ENCODE assay signal across 1 cellular context in the genomic region with DNA sequence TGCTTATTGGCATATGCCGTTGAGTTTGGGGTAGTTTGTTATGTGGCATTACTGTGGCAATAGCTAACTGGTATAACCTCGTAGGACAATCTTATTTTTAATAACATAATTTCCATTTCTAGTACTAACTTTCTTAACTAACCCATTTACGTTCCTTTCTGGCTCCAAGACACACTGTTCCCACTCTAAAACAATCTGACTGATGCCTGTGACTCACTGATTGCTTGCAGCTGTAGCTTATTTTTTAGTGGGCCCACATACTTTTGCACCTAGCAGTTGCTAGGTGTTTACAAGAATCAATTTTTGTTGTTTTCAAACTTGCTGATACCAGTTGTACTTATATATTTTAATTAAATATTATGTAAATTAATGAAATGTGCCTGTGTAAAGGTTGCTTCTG.
TF ChIP-seq lines count a peak whose summit lies in the region.

No MANE protein-coding gene starts in this region.

TF ChIP-seq in WTC11, 78 proteins besides CTCF, POLR2A, EP300 and RAD21 (continued from another document):
- TF ChIP-seq, protein P1, sequence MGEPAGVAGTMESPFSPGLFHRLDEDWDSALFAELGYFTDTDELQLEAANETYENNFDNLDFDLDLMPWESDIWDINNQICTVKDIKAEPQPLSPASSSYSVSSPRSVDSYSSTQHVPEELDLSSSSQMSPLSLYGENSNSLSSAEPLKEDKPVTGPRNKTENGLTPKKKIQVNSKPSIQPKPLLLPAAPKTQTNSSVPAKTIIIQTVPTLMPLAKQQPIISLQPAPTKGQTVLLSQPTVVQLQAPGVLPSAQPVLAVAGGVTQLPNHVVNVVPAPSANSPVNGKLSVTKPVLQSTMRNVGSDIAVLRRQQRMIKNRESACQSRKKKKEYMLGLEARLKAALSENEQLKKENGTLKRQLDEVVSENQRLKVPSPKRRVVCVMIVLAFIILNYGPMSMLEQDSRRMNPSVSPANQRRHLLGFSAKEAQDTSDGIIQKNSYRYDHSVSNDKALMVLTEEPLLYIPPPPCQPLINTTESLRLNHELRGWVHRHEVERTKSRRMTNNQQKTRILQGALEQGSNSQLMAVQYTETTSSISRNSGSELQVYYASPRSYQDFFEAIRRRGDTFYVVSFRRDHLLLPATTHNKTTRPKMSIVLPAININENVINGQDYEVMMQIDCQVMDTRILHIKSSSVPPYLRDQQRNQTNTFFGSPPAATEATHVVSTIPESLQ (CRISPR knock-in tag; IDR thresholded peaks at IDR 0.05), result no peak
- TF ChIP-seq JAZF1 (CRISPR knock-in tag; IDR thresholded peaks at IDR 0.05), result no peak
- TF ChIP-seq, protein P2, sequence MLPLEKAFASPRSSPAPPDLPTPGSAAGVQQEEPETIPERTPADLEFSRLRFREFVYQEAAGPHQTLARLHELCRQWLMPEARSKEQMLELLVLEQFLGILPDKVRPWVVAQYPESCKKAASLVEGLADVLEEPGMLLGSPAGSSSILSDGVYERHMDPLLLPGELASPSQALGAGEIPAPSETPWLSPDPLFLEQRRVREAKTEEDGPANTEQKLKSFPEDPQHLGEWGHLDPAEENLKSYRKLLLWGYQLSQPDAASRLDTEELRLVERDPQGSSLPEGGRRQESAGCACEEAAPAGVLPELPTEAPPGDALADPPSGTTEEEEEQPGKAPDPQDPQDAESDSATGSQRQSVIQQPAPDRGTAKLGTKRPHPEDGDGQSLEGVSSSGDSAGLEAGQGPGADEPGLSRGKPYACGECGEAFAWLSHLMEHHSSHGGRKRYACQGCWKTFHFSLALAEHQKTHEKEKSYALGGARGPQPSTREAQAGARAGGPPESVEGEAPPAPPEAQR (CRISPR knock-in tag; IDR thresholded peaks at IDR 0.05), result no peak
- TF ChIP-seq TCF7 (CRISPR knock-in tag; IDR thresholded peaks at IDR 0.05; ENCODE audit: low read depth), result no peak
- no peak for TF ChIP-seq NR3C1 (CRISPR knock-in tag; conservative IDR thresholded peaks at IDR 0.05; ENCODE audit: low read depth)
- TF ChIP-seq ZBTB21 (CRISPR knock-in tag; IDR thresholded peaks at IDR 0.05; ENCODE audit: borderline replicate concordance), result no peak
- TF ChIP-seq RORB (CRISPR knock-in tag; IDR thresholded peaks at IDR 0.05), result no peak
- TF ChIP-seq SMAD3 (CRISPR knock-in tag; IDR thresholded peaks at IDR 0.05; ENCODE audit: borderline replicate concordance), result no peak
- TF ChIP-seq ZNF219 (CRISPR knock-in tag; IDR thresholded peaks at IDR 0.05; ENCODE audit: borderline replicate concordance), result no peak
- TF ChIP-seq, protein P3, sequence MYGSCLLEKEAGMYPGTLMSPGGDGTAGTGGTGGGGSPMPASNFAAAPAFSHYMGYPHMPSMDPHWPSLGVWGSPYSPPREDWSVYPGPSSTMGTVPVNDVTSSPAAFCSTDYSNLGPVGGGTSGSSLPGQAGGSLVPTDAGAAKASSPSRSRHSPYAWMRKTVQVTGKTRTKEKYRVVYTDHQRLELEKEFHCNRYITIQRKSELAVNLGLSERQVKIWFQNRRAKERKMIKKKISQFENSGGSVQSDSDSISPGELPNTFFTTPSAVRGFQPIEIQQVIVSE (CRISPR knock-in tag; IDR thresholded peaks at IDR 0.05; ENCODE audit: borderline replicate concordance), result no peak
